In genomic region chrX:77447339-77448149, GRCh38 we compare ENCODE assay signal across 8 cellular contexts. TPM values are rescaled to one million over a fixed set of nuclear protein-coding genes. Genes with fewer than 3 reads are reported as not detected.
DNase-seq lines count a peak whose midpoint lies in the region; ATAC-seq and TF ChIP-seq lines count a peak whose summit lies in the region.

TSS of gene FGF16 (plus strand) at chrX:77447389. CDS start at chrX:77447675, 286 bp downstream.

- TF ChIP-seq CTCF in activated CD8-positive, alpha-beta T cell treated with anti-CD3 and anti-CD28 coated beads for 36 hours (IDR thresholded peaks at IDR 0.05): no peak
- TF ChIP-seq CTCF in gastroesophageal sphincter (IDR thresholded peaks at IDR 0.05): no peak
- no peak for TF ChIP-seq CTCF in lower leg skin (IDR thresholded peaks at IDR 0.05)

- H3K4me3 ChIP-seq in gastroesophageal sphincter: peak within 1 kb of the TSS; percentile 10 to 40
- no peak within 1 kb of the TSS for H3K4me3 ChIP-seq in lower leg skin (ENCODE audit: low read depth, poor library complexity, severe bottlenecking)

- peaks cover 21% of the 10 kb centered on the region for H3K27me3 Mint-ChIP-seq in activated CD8-positive, alpha-beta T cell treated with anti-CD3 and anti-CD28 coated beads for 36 hours

- no peak within 1 kb of the TSS for H3K27ac Mint-ChIP-seq in activated CD8-positive, alpha-beta T cell treated with anti-CD3 and anti-CD28 coated beads for 36 hours

- 0 to 57% methylated on average over 4 of the region's 84 CpGs for WGBS in gastroesophageal sphincter (ENCODE audit: low coverage in 1 of 2), 2 donors
- WGBS in lower leg skin, 2 donors: 1 to 50% methylated on average over 15 to 46 of the region's 84 CpGs

- no peak for TF ChIP-seq EP300 in gastroesophageal sphincter (IDR thresholded peaks at IDR 0.05)

- POLR2A ChIA-PET in activated CD8-positive, alpha-beta T cell treated with anti-CD3 and anti-CD28 coated beads for 36 hours (lab: Charles Lee): interaction anchor here (0.8 kb wide), 1 partner anchor 451 kb away, joined by 3 read pairs; the partner anchor contains the start of gene COX7B

- peaks cover 0 to 21% (median 0%) of the 10 kb centered on the region in 3 donors for H3K4me1 ChIP-seq in gastroesophageal sphincter

- peak within 1 kb of the TSS; percentile 64 for H3K4me3 Mint-ChIP-seq in activated CD8-positive, alpha-beta T cell treated with anti-CD3 and anti-CD28 coated beads for 36 hours

- no peaks in the 10 kb centered on the region for H3K9me3 ChIP-seq in gastroesophageal sphincter

- H3K36me3 Mint-ChIP-seq in activated CD8-positive, alpha-beta T cell treated with anti-CD3 and anti-CD28 coated beads for 36 hours (ENCODE audit: low read depth): no peaks in the 10 kb centered on the region

- H3K9me3 Mint-ChIP-seq in activated CD8-positive, alpha-beta T cell treated with anti-CD3 and anti-CD28 coated beads for 36 hours: no peaks in the 10 kb centered on the region

- TF ChIP-seq POLR2A in gastroesophageal sphincter (IDR thresholded peaks at IDR 0.05): no peak
- TF ChIP-seq POLR2A in lower leg skin (IDR thresholded peaks at IDR 0.05): no peak

- intact Hi-C loops in activated CD8-positive, alpha-beta T cell treated with anti-CD3 and anti-CD28 coated beads for 36 hours (cut with micrococcal nuclease): no loop called here
- intact Hi-C loops in posterior vena cava (cut with DNase I): no loop called here
- intact Hi-C loops in lower leg skin (cut with DNase I; ENCODE audit: low total_unique reads): no loop called here

- DNase-seq in ELF-1 (ENCODE audit: low read depth, low spot score) (peak; percentile 50), posterior vena cava (ENCODE audit: low spot score) (peak; percentile 83), lower leg skin (ENCODE audit: low spot score in 2 of 2) (no peak), NCI-H1930 (lab: John Stamatoyannopoulos, UW) (no peak), NCI-H1417 treated with DMSO at 0.1 percent for 48 hours (lab: John Stamatoyannopoulos, UW) (no peak), GDM1 (lab: John Stamatoyannopoulos, UW) (no peak)
- peak; percentile 10 for DNase-seq in activated CD8-positive, alpha-beta T cell treated with anti-CD3 and anti-CD28 coated beads for 36 hours

- ATAC-seq in activated CD8-positive, alpha-beta T cell treated with anti-CD3 and anti-CD28 coated beads for 36 hours: peak; percentile 45
- peak; percentile 4 for ATAC-seq in gastroesophageal sphincter

- H3K27ac ChIP-seq in gastroesophageal sphincter: peak within 1 kb of the TSS in 2 of 4 donors; percentile 10 to 30

- H3K36me3 ChIP-seq in gastroesophageal sphincter: no peaks in the 10 kb centered on the region

- H3K27me3 ChIP-seq in gastroesophageal sphincter: no peaks in the 10 kb centered on the region

- peaks cover 2% of the 10 kb centered on the region for H3K4me1 Mint-ChIP-seq in activated CD8-positive, alpha-beta T cell treated with anti-CD3 and anti-CD28 coated beads for 36 hours (ENCODE audit: low read depth)

- CTCF ChIA-PET in activated CD8-positive, alpha-beta T cell treated with anti-CD3 and anti-CD28 coated beads for 36 hours (lab: Charles Lee): interaction anchor here (2.1 kb wide), 1 partner anchor 577 kb away, joined by 5 read pairs; no protein-coding TSS in a partner anchor

RNA-seq across cellular contexts. Expression of gene FGF16, which starts in this region (rescaled TPM):
- total RNA-seq in activated CD8-positive, alpha-beta T cell treated with anti-CD3 and anti-CD28 coated beads for 36 hours: not detected
- total RNA-seq in gastroesophageal sphincter (under 1 TPM in 1 of 4 donors, not detected in 3; 0.23 TPM), posterior vena cava (under 1 TPM; 0.38 to 0.88 TPM), lower leg skin (under 1 TPM in 1 of 4 donors, not detected in 3; 0.15 TPM)

Comparison
In these comparisons a context has a peak if more than half of its experiments do, and no peak if none do; other contexts are left out.
1. Peak in DNase-seq and ATAC-seq in activated CD8-positive, alpha-beta T cell treated with anti-CD3 and anti-CD28 coated beads for 36 hours; RNA of the gene not detected or under 1 TPM.
2. Peak in ATAC-seq and H3K4me3 ChIP-seq in gastroesophageal sphincter; RNA of the gene not detected or under 1 TPM.
3. Peak in DNase-seq in posterior vena cava; RNA of the gene not detected or under 1 TPM.